Comparison of ENCODE assay signal across 18 cellular contexts in genomic region chr16:1290032-1290431, GRCh38. TPM values are rescaled to one million over a fixed set of nuclear protein-coding genes. Genes with fewer than 3 reads are reported as not detected.
A peak's percentile ranks its signal among the peaks of the same experiment; 100 is the strongest.
DNase-seq lines count a peak whose midpoint lies in the region; ATAC-seq, FAIRE-seq and TF ChIP-seq lines count a peak whose summit lies in the region.
"Had no signal": no experiment of that assay in that cellular context is flagged by ENCODE, and none has a peak within 500 bp of the region (broad histone marks: within the 10 kb centered on the region; RNA-seq: fewer than 3 reads in every experiment).

No MANE protein-coding gene starts in this region.

- no peaks in the 10 kb centered on the region for H3K36me3 ChIP-seq in BLaER1 treated with 17β-estradiol and CSF1 and Interleukin-3, amounts not matched to agents 10 nM and 100 nM
- no peaks in the 10 kb centered on the region for H3K36me3 ChIP-seq in prostate gland
- H3K36me3 ChIP-seq: vagina had no signal

- no peak for FAIRE-seq in HTR-8/SVneo (lab: Jason Lieb, UNC)
- FAIRE-seq: frontal cortex, GM18507, keratinocyte had no signal

- peak overlapping the region in 9 of 11 experiments; percentile 18 to 85 (median 74); a peak in 16 of 22 replicates for H3K9ac ChIP-seq in BLaER1 treated with 17β-estradiol and CSF1 and Interleukin-3, amounts not matched to agents 10 nM and 100 nM

- H3K27ac ChIP-seq in BLaER1 treated with 17β-estradiol and CSF1 and Interleukin-3, amounts not matched to agents 10 nM and 100 nM = peak overlapping the region in 8 of 11 experiments; percentile 74 to 93 (median 82); a peak in 17 of 22 replicates
- H3K27ac ChIP-seq in prostate gland = no peak overlapping the region
- H3K27ac ChIP-seq: vagina had no signal

- no peak for TF ChIP-seq CTCF in prostate gland (IDR thresholded peaks at IDR 0.05)

- DNase-seq in SK-N-DZ (ENCODE audit: low spot score) (peak; percentile 48), iris pigment epithelial cell (ENCODE audit: low read depth) (peak; percentile 20), prostate gland (ENCODE audit: low spot score) (no peak), HTR-8/SVneo (ENCODE audit: insufficient read length, low spot score) (no peak)
- DNase-seq: activated CD4-positive, alpha-beta T cell treated with anti-CD3 and anti-CD28 coated beads for 1 hour; NCI-H2081 treated with DMSO at 0.1 percent for 48 hours; NCI-H748 treated with DMSO at 0.1 percent for 48 hours; occipital lobe had no signal

- peak overlapping the region in 8 of 10 experiments; percentile 0 to 63 (median 51); a peak in 14 of 20 replicates for H3K4me3 ChIP-seq in BLaER1 treated with 17β-estradiol and CSF1 and Interleukin-3, amounts not matched to agents 10 nM and 100 nM
- H3K4me3 ChIP-seq in prostate gland = no peak overlapping the region
- H3K4me3 ChIP-seq: vagina had no signal

- H3K4me1 ChIP-seq in BLaER1 treated with 17β-estradiol and CSF1 and Interleukin-3, amounts not matched to agents 10 nM and 100 nM = peaks cover 34 to 75% (median 70%) of the 10 kb centered on the region in 10 experiments
- H3K4me1 ChIP-seq in prostate gland (replicated peaks) = no peaks in the 10 kb centered on the region
- H3K4me1 ChIP-seq: vagina had no signal

- ATAC-seq in GM19035 (IDR thresholded peaks at IDR 0.05; ENCODE audit: unreplicated experiment) = no peak

- H3K27me3 ChIP-seq in BLaER1 treated with 17β-estradiol and CSF1 and Interleukin-3, amounts not matched to agents 10 nM and 100 nM = peaks cover 0 to 36% (median 11%) of the 10 kb centered on the region in 11 experiments; a peak in 15 of 22 replicates
- H3K27me3 ChIP-seq in prostate gland (replicated peaks; ENCODE audit: insufficient read depth) = peaks cover 26% of the 10 kb centered on the region

- H3K4me2 ChIP-seq in BLaER1 treated with 17β-estradiol and CSF1 and Interleukin-3, amounts not matched to agents 10 nM and 100 nM = peak overlapping the region; percentile 68 to 99 (median 94)

- H4K20me1 ChIP-seq in BLaER1 treated with 17β-estradiol and CSF1 and Interleukin-3, amounts not matched to agents 10 nM and 100 nM = no peaks in the 10 kb centered on the region

- TF ChIP-seq POLR2A in prostate gland (IDR thresholded peaks at IDR 0.05) = no peak

- intact Hi-C loops in prostate gland (cut with DNase I) = no loop called here

- 18% methylated on average over 18 of the region's 18 CpGs for WGBS in prostate gland

- H3K9me3 ChIP-seq in BLaER1 treated with 17β-estradiol and CSF1 and Interleukin-3, amounts not matched to agents 10 nM and 100 nM (replicated peaks in 1 of 11) = no peaks in the 10 kb centered on the region
- no peaks in the 10 kb centered on the region for H3K9me3 ChIP-seq in prostate gland
- H3K9me3 ChIP-seq: vagina had no signal

RNA-seq across cellular contexts. Expression of gene UBE2I, which starts 19.4 kb away (rescaled TPM):
- polyA plus RNA-seq in SK-N-DZ (2014; cell fraction: cytosol; rRNA removed) = 102 and 125 TPM in 2 replicates
- polyA plus RNA-seq in SK-N-DZ (2014; cell fraction: nucleus; rRNA removed) = 132 and 304 TPM in 2 replicates
- total RNA-seq in prostate gland = 100 to 1,000 TPM in 1 of 2 donors, 10 to 100 TPM in 1; 58.2 to 110 TPM

RNA-seq across cellular contexts. Expression of gene TPSD1, which starts 34.2 kb away (rescaled TPM):
- polyA plus RNA-seq in SK-N-DZ (2014; cell fraction: cytosol; rRNA removed) = not detected in 2 replicates
- polyA plus RNA-seq in SK-N-DZ (2014; cell fraction: nucleus; rRNA removed) = 0.47 TPM in 1 of 2 replicates, not detected in the other
- 1 to 10 TPM in 1 of 2 donors, under 1 TPM in 1; 0.82 to 1.9 TPM for total RNA-seq in prostate gland
- total RNA-seq: cardiac septum; frontal cortex; mesothelial cell of epicardium; occipital lobe; skeletal muscle tissue; T-helper 2 cell treated with Interferon-gamma antibody and Interleukin-4, amounts not matched to agents 100 ng/mL and 5 ng/mL, for 36 hours had no signal
- polyA plus RNA-seq: keratinocyte had no signal

RNA-seq across cellular contexts. Expression of gene BAIAP3, which starts 43.4 kb away (rescaled TPM):
- polyA plus RNA-seq in SK-N-DZ (2014; cell fraction: cytosol; rRNA removed) = 0.51 and 1.2 TPM in 2 replicates
- polyA plus RNA-seq in SK-N-DZ (2014; cell fraction: nucleus; rRNA removed) = 7.5 and 9.9 TPM in 2 replicates
- 10 to 100 TPM; 12.1 to 41.6 TPM for total RNA-seq in prostate gland
- polyA plus RNA-seq: keratinocyte had no signal

RNA-seq across cellular contexts. Expression of gene TPSAB1, which starts 49.5 kb away (rescaled TPM):
- not detected in 2 replicates for polyA plus RNA-seq in SK-N-DZ (2014; cell fraction: cytosol; rRNA removed)
- polyA plus RNA-seq in SK-N-DZ (2014; cell fraction: nucleus; rRNA removed) = 0.43 TPM in 1 of 2 replicates, not detected in the other
- total RNA-seq in prostate gland = 10 to 100 TPM; 17.7 to 33.6 TPM
- total RNA-seq: frontal cortex; mesothelial cell of epicardium; occipital lobe; T-helper 2 cell treated with Interferon-gamma antibody and Interleukin-4, amounts not matched to agents 100 ng/mL and 5 ng/mL, for 36 hours had no signal
- polyA plus RNA-seq: keratinocyte had no signal

Comparison
In these comparisons a context has a peak if more than half of its experiments do, and no peak if none do; other contexts are left out.
1. H3K27ac ChIP-seq: peak in BLaER1 treated with 17β-estradiol and CSF1 and Interleukin-3, amounts not matched to agents 10 nM and 100 nM (8 of 11); none in prostate gland (0 of 2).
2. H3K4me3 ChIP-seq: peak in BLaER1 treated with 17β-estradiol and CSF1 and Interleukin-3, amounts not matched to agents 10 nM and 100 nM (8 of 10); none in prostate gland (0 of 2).
3. DNase-seq: peak in SK-N-DZ (single experiment) and iris pigment epithelial cell (single experiment); none in prostate gland (single experiment) and HTR-8/SVneo (single experiment).